In genomic region chr7:134646425-134647305, GRCh38 we compare ENCODE assay signal across 8 cellular contexts. TPM values are rescaled to one million over a fixed set of nuclear protein-coding genes. Genes with fewer than 3 reads are reported as not detected.
DNase-seq lines count a peak whose midpoint lies in the region; ATAC-seq, FAIRE-seq and TF ChIP-seq lines count a peak whose summit lies in the region.

BPGM (plus strand) TSS chr7:134646853; CDS start chr7:134661508, 14,655 bp downstream.

- TF ChIP-seq CTCF in brain microvascular endothelial cell (IDR thresholded peaks at IDR 0.05; ENCODE audit: low read depth, low read length, missing control alignments) (peak; percentile 46), gastrocnemius medialis (IDR thresholded peaks at IDR 0.05 in 4 of 5, conservative IDR thresholded peaks at IDR 0.05 in 1 of 5) (peak in 1 of 5 experiments; percentile 10)

- H3K36me3 ChIP-seq in brain microvascular endothelial cell (replicated peaks) (no peaks in the 10 kb centered on the region), iPS DF 6.9 (ENCODE audit: control insufficient read depth, insufficient read depth, low read length) (no peaks in the 10 kb centered on the region), gastrocnemius medialis (no peaks in the 10 kb centered on the region)

- DNase-seq in NCI-H2107 (lab: John Stamatoyannopoulos, UW) (peak; percentile 96), brain microvascular endothelial cell (peak; percentile 100), iPS DF 6.9 (ENCODE audit: low read depth, low spot score) (peak; percentile 100), gastrocnemius medialis (peak; percentile 98 to 99)

- H3K9me3 ChIP-seq in iPS DF 6.9 (ENCODE audit: control insufficient read depth, insufficient read depth, low read length): no peaks in the 10 kb centered on the region
- H3K9me3 ChIP-seq in gastrocnemius medialis: no peaks in the 10 kb centered on the region

- in situ Hi-C loops in brain microvascular endothelial cell (cut with HindIII; ENCODE audit: low pct_ligation_motif_present, low sequenced_read_pairs) (no loop called here), gastrocnemius medialis (cut with MboI; ENCODE audit: low sequenced_read_pairs in 4 of 4) (no loop called here)

- H3K27ac ChIP-seq in brain microvascular endothelial cell (peak within 1 kb of the TSS; percentile 76), iPS DF 6.9 (ENCODE audit: low read length) (no peak within 1 kb of the TSS), gastrocnemius medialis (peak within 1 kb of the TSS; percentile 81 to 89 (median 85))

- ATAC-seq in GM18520 (IDR thresholded peaks at IDR 0.05; ENCODE audit: unreplicated experiment) (peak; percentile 98), HG03064 (IDR thresholded peaks at IDR 0.05; ENCODE audit: low read depth, unreplicated experiment) (peak; percentile 98), gastrocnemius medialis (peak; percentile 100)

- H3K4me1 ChIP-seq in iPS DF 6.9 (ENCODE audit: control insufficient read depth, insufficient read depth, low read length) (no peaks in the 10 kb centered on the region), gastrocnemius medialis (peaks cover 17 to 20% of the 10 kb centered on the region in 2 donors)

- FAIRE-seq in A204.1 (lab: Jason Lieb, UNC) (peak; percentile 99), TTC549 (lab: Jason Lieb, UNC) (peak; percentile 98)

- no CpG with 5 or more reads among the region's 36 CpGs for WGBS in iPS DF 6.9 (ENCODE audit: insufficient coverage, insufficient read length)

- no peaks in the 10 kb centered on the region for H3K27me3 ChIP-seq in brain microvascular endothelial cell (replicated peaks)
- no peaks in the 10 kb centered on the region for H3K27me3 ChIP-seq in iPS DF 6.9 (ENCODE audit: control insufficient read depth, insufficient read depth, low read length)
- no peaks in the 10 kb centered on the region for H3K27me3 ChIP-seq in gastrocnemius medialis

- TF ChIP-seq POLR2A in gastrocnemius medialis (IDR thresholded peaks at IDR 0.05): peak; percentile 89 to 98

- intact Hi-C loops in gastrocnemius medialis (cut with DNase I; ENCODE audit: low total_unique reads): loop anchor here (1.0 to 10.0 kb wide), 5 partner anchors 99 to 908 kb away; partner anchors contain the start of genes AKR1B1, AKR1B15, NUP205 and WDR91

- H3K4me3 ChIP-seq in brain microvascular endothelial cell (ENCODE audit: low read depth, low read length) (peak within 1 kb of the TSS; percentile 87), iPS DF 6.9 (ENCODE audit: low read length) (peak within 1 kb of the TSS; percentile 95), gastrocnemius medialis (peak within 1 kb of the TSS; percentile 61 to 85 (median 76))

RNA-seq across cellular contexts. Expression of gene BPGM, which starts in this region (rescaled TPM):
- total RNA-seq in gastrocnemius medialis: 10 to 100 TPM; 11.3 to 24.5 (median 13.6) TPM
